In the genomic region with DNA sequence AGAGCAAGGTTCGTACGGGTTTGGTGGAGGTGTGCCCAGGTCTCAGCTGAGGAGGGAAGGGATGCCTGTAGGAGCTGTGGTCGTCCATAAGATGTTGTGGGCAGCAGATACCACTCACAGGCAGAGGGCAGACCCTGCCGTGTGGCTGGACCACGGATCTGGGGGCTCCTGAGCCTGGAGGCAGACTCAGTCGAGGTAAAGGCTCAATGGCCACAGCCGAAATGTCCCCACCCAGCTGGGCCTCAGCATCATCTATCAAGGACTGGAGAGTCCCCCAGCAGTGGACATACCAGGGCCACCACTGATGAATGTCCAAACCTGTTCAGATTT, we compare ENCODE assay signal across 18 cellular contexts.
A peak's percentile ranks its signal among the peaks of the same experiment; 100 is the strongest.
DNase-seq lines count a peak whose midpoint lies in the region; ATAC-seq, FAIRE-seq and TF ChIP-seq lines count a peak whose summit lies in the region.
"Had no signal": no experiment of that assay in that cellular context is flagged by ENCODE, and none has a peak within 500 bp of the region (broad histone marks: within the 10 kb centered on the region; RNA-seq: fewer than 3 reads in every experiment).

No MANE protein-coding gene starts in this region.

- H3K9ac ChIP-seq in HepG2 (ENCODE audit: insufficient read depth, low read depth, low read length) (peak overlapping the region; percentile 75), neural progenitor cell (no peak overlapping the region)

- H3K4me1 Mint-ChIP-seq in neural progenitor cell, result peaks cover 58% of the 10 kb centered on the region
- H3K4me1 Mint-ChIP-seq in effector memory CD8-positive, alpha-beta T cell (ENCODE audit: low read depth in 2 of 2), result peaks cover 0 to 11% of the 10 kb centered on the region in 2 donors
- H3K4me1 Mint-ChIP-seq: activated CD4-positive, alpha-beta T cell treated with anti-CD3 and anti-CD28 coated beads, Interleukin-2, amount 10 ng/mL, durations not matched to agents 7 days and 5 days; activated naive CD8-positive, alpha-beta T cell treated with anti-CD3 and anti-CD28 coated beads, Interleukin-2, amount 10 ng/mL, durations not matched to agents 7 days and 5 days had no signal

- H3K27me3 Mint-ChIP-seq in neural progenitor cell (ENCODE audit: insufficient read depth, low read depth), result no peaks in the 10 kb centered on the region
- H3K27me3 Mint-ChIP-seq in effector memory CD8-positive, alpha-beta T cell, result no peaks in the 10 kb centered on the region
- H3K27me3 Mint-ChIP-seq: activated CD4-positive, alpha-beta T cell treated with anti-CD3 and anti-CD28 coated beads, Interleukin-2, amount 10 ng/mL, durations not matched to agents 7 days and 5 days; activated naive CD8-positive, alpha-beta T cell treated with anti-CD3 and anti-CD28 coated beads, Interleukin-2, amount 10 ng/mL, durations not matched to agents 7 days and 5 days; CD4-positive, CD25-positive, alpha-beta regulatory T cell had no signal

- no peak for TF ChIP-seq EP300 in HepG2 (IDR thresholded peaks at IDR 0.05; ENCODE audit: low read depth in 2 of 2, low read length in 2 of 2)
- no peak for TF ChIP-seq EP300 in HepG2 (CRISPR knock-in tag; IDR thresholded peaks at IDR 0.05; ENCODE audit: borderline replicate concordance)

- peaks cover 18% of the 10 kb centered on the region for H3K36me3 Mint-ChIP-seq in neural progenitor cell
- H3K36me3 Mint-ChIP-seq in effector memory CD8-positive, alpha-beta T cell (ENCODE audit: insufficient read depth), result peaks cover 4% of the 10 kb centered on the region

- peak overlapping the region; percentile 72 for H3K4me3 Mint-ChIP-seq in neural progenitor cell
- no peak overlapping the region for H3K4me3 Mint-ChIP-seq in effector memory CD8-positive, alpha-beta T cell
- H3K4me3 Mint-ChIP-seq: activated CD4-positive, alpha-beta T cell treated with anti-CD3 and anti-CD28 coated beads, Interleukin-2, amount 10 ng/mL, durations not matched to agents 7 days and 5 days; activated naive CD8-positive, alpha-beta T cell treated with anti-CD3 and anti-CD28 coated beads, Interleukin-2, amount 10 ng/mL, durations not matched to agents 7 days and 5 days; CD4-positive, CD25-positive, alpha-beta regulatory T cell; natural killer cell had no signal

- H3K4me1 ChIP-seq in HepG2 (ENCODE audit: insufficient read depth, low read length) (peaks cover 48% of the 10 kb centered on the region), right lobe of liver (no peaks in the 10 kb centered on the region), esophagus (ENCODE audit: control insufficient read depth in 2 of 2, insufficient read depth in 2 of 2, low read length in 1 of 2) (peaks cover 4 to 6% of the 10 kb centered on the region in 2 donors), neural progenitor cell (peaks cover 46% of the 10 kb centered on the region)
- H3K4me1 ChIP-seq: tibial artery had no signal

- 59% methylated on average over 4 of the region's 7 CpGs for WGBS in HepG2 (ENCODE audit: low lambda C conversion rate)
- no CpG with 5 or more reads among the region's 7 CpGs for WGBS in right lobe of liver (ENCODE audit: insufficient coverage, low coverage, low lambda C conversion rate, missing lambda C conversion rate)
- 60 to 61% methylated on average over 7 of the region's 7 CpGs for whole genome bisulfite sequencing in esophagus, 2 donors

- H3K9me3 ChIP-seq in HepG2 (ENCODE audit: low read length) (peaks cover 6% of the 10 kb centered on the region), right lobe of liver (peaks cover 0 to 2% (median 0%) of the 10 kb centered on the region in 4 donors), esophagus (ENCODE audit: control insufficient read depth in 2 of 2, insufficient read depth in 1 of 2, low read depth in 1 of 2, low read length in 1 of 2) (peaks cover 0 to 3% of the 10 kb centered on the region in 2 donors), neural progenitor cell (ENCODE audit: low read depth) (peaks cover 5% of the 10 kb centered on the region)
- H3K9me3 ChIP-seq: tibial artery had no signal

- H3K4me2 ChIP-seq in HepG2 (ENCODE audit: low read depth, low read length), result peak overlapping the region; percentile 91
- peak overlapping the region; percentile 66 for H3K4me2 ChIP-seq in neural progenitor cell

- peak overlapping the region; percentile 51 to 67 (median 57) for H3K4me3 ChIP-seq in HepG2 (replicated peaks in 1 of 3; ENCODE audit: insufficient read depth in 1 of 3, low read depth in 2 of 3, low read length in 3 of 3)
- no peak overlapping the region for H3K4me3 ChIP-seq in right lobe of liver
- H3K4me3 ChIP-seq in esophagus (ENCODE audit: low read depth in 1 of 2, low read length in 2 of 2), result no peak overlapping the region
- H3K4me3 ChIP-seq in neural progenitor cell, result no peak overlapping the region
- H3K4me3 ChIP-seq: SK-N-MC, tibial artery had no signal

- H3F3A ChIP-seq in neural progenitor cell (ENCODE audit: low read depth), result peaks cover 32% of the 10 kb centered on the region

- in situ Hi-C loops in HepG2 (cut with HindIII; ENCODE audit: extremely low pct_ligation_motif_present, low pct_unique_long_range_greater_than_20kb), result no loop called here

- H3K79me2 ChIP-seq in HepG2 (ENCODE audit: insufficient read depth, low read length) (no peaks in the 10 kb centered on the region), neural progenitor cell (ENCODE audit: low read depth) (peaks cover 29% of the 10 kb centered on the region)

- no TSS peak for BruUV-seq in HepG2 (replicated peaks; lab: Mats Ljungman, UMichigan)

- no peak overlapping the region for H2AFZ ChIP-seq in HepG2 (ENCODE audit: low read length)
- H2AFZ ChIP-seq in neural progenitor cell (replicated peaks), result no peak overlapping the region

- H3K36me3 ChIP-seq in HepG2 (replicated peaks in 1 of 2; ENCODE audit: control insufficient read depth in 1 of 2, insufficient read depth in 2 of 2, low read length in 2 of 2) (peaks cover 2 to 7% of the 10 kb centered on the region in 2 experiments; a peak in 2 of 5 replicates), right lobe of liver (peaks cover 0 to 4% (median under 1%) of the 10 kb centered on the region in 4 donors), esophagus (ENCODE audit: control insufficient read depth in 2 of 2, insufficient read depth in 2 of 2, low read length in 1 of 2) (peaks cover 2 to 3% of the 10 kb centered on the region in 2 donors), neural progenitor cell (peaks cover 8% of the 10 kb centered on the region)

- peaks cover 9% of the 10 kb centered on the region for H3K9me3 Mint-ChIP-seq in neural progenitor cell
- H3K9me3 Mint-ChIP-seq in effector memory CD8-positive, alpha-beta T cell, result peaks cover 0 to 2% of the 10 kb centered on the region in 2 donors
- H3K9me3 Mint-ChIP-seq: natural killer cell had no signal

- DNase-seq in HepG2 (ENCODE audit: low spot score) (no peak), right lobe of liver (no peak), neural progenitor cell (ENCODE audit: low spot score) (peak; percentile 10), AML-193 (lab: John Stamatoyannopoulos, UW) (no peak)
- DNase-seq in effector memory CD8-positive, alpha-beta T cell, result no peak
- DNase-seq: activated CD4-positive, alpha-beta T cell treated with anti-CD3 and anti-CD28 coated beads, Interleukin-2, amount 10 ng/mL, durations not matched to agents 7 days and 5 days; activated naive CD8-positive, alpha-beta T cell treated with anti-CD3 and anti-CD28 coated beads, Interleukin-2, amount 10 ng/mL, durations not matched to agents 7 days and 5 days; activated T-cell treated with anti-CD3 and anti-CD28 coated beads, Interleukin-2, amount 50 U/mL, for 1 hour; CD4-positive, CD25-positive, alpha-beta regulatory T cell; natural killer cell; NCI-H2029; NCI-H524 treated with DMSO at 0.1 percent for 48 hours; stimulated activated CD4-positive, alpha-beta T cell treated with anti-CD3 and anti-CD28 coated beads, Interleukin-4, amount 100 ng/mL, for 24 hours had no signal

- intact Hi-C loops in HepG2 (cut with micrococcal nuclease; ENCODE audit: unreplicated experiment), result loop anchor here (5.0 kb wide), 3 partner anchors 65 to 190 kb away; no protein-coding TSS in a partner anchor
- intact Hi-C loops in right lobe of liver (cut with DNase I), result no loop called here

- TF ChIP-seq POLR2A in HepG2 (IDR thresholded peaks at IDR 0.05; ENCODE audit: insufficient read depth in 1 of 2, low read depth in 2 of 2, low read length in 2 of 2), result no peak
- TF ChIP-seq POLR2A in right lobe of liver (IDR thresholded peaks at IDR 0.05), result no peak

- TF ChIP-seq RAD21 in HepG2 (CRISPR knock-in tag; IDR thresholded peaks at IDR 0.05), result no peak

- H3K27me3 ChIP-seq in HepG2 (ENCODE audit: control insufficient read depth in 1 of 2, insufficient read depth in 2 of 2, low read length in 2 of 2) (no peaks in the 10 kb centered on the region), right lobe of liver (no peaks in the 10 kb centered on the region), esophagus (ENCODE audit: control insufficient read depth in 1 of 2, insufficient read depth in 2 of 2, low read length in 2 of 2) (no peaks in the 10 kb centered on the region), neural progenitor cell (no peaks in the 10 kb centered on the region)
- H3K27me3 ChIP-seq: tibial artery had no signal

- peak overlapping the region; percentile 95 for H3K27ac Mint-ChIP-seq in neural progenitor cell
- H3K27ac Mint-ChIP-seq in effector memory CD8-positive, alpha-beta T cell, result no peak overlapping the region
- H3K27ac Mint-ChIP-seq: activated CD4-positive, alpha-beta T cell treated with anti-CD3 and anti-CD28 coated beads, Interleukin-2, amount 10 ng/mL, durations not matched to agents 7 days and 5 days; activated naive CD8-positive, alpha-beta T cell treated with anti-CD3 and anti-CD28 coated beads, Interleukin-2, amount 10 ng/mL, durations not matched to agents 7 days and 5 days; natural killer cell had no signal

- H3K27ac ChIP-seq in HepG2 (ENCODE audit: extremely low read length, insufficient read depth, low read length) (peak overlapping the region; percentile 78), right lobe of liver (no peak overlapping the region), esophagus (ENCODE audit: low read depth in 2 of 2, low read length in 1 of 2) (peak overlapping the region; percentile 49 to 85), neural progenitor cell (peak overlapping the region; percentile 97)
- H3K27ac ChIP-seq: SK-N-MC, tibial artery had no signal

- POLR2A ChIA-PET in HepG2 (lab: Yijun Ruan, JAX), result no interaction called here

- H4K20me1 ChIP-seq in HepG2 (ENCODE audit: insufficient read depth, low read length) (no peaks in the 10 kb centered on the region), neural progenitor cell (ENCODE audit: low read depth) (peaks cover 7% of the 10 kb centered on the region)

- no peak for FAIRE-seq in HepG2 (lab: Jason Lieb, UNC)

- TF ChIP-seq CTCF in HepG2 (CRISPR knock-in tag; IDR thresholded peaks at IDR 0.05) (no peak), right lobe of liver (IDR thresholded peaks at IDR 0.05) (no peak), neural progenitor cell (IDR thresholded peaks at IDR 0.05) (no peak)

- CTCF ChIA-PET in HepG2 (lab: Yijun Ruan, JAX; ENCODE audit: low intra/inter-chr PET ratio, low total read pairs), result no interaction called here

- ATAC-seq in HepG2 (no peak), right lobe of liver (no peak), HG02852 (IDR thresholded peaks at IDR 0.05; ENCODE audit: unreplicated experiment) (no peak), HG03097 (IDR thresholded peaks at IDR 0.05; ENCODE audit: low FRiP score, unreplicated experiment) (no peak)
- ATAC-seq in effector memory CD8-positive, alpha-beta T cell (replicated peaks), result no peak
- ATAC-seq: natural killer cell had no signal

TF ChIP-seq in HepG2, 621 proteins besides CTCF, POLR2A, EP300 and RAD21 (continues in another document):
- TF ChIP-seq PHB2 (IDR thresholded peaks at IDR 0.05; ENCODE audit: partially characterized antibody), result no peak

Comparison
In these comparisons a context has a peak if more than half of its experiments do, and no peak if none do; other contexts are left out.
1. H3K27ac ChIP-seq: peak in HepG2 (single experiment), esophagus (2 of 2) and neural progenitor cell (single experiment); none in right lobe of liver (0 of 3).
2. H3K4me3 ChIP-seq: peak in HepG2 (3 of 3); none in right lobe of liver (0 of 3), esophagus (0 of 2) and neural progenitor cell (single experiment).